In genomic region chr14:76237349-76237990, GRCh38 we compare ENCODE assay signal across 1 cellular context.
TF ChIP-seq lines count a peak whose summit lies in the region.

No MANE protein-coding gene starts in this region.

TF ChIP-seq in H1, 55 proteins besides CTCF, POLR2A, EP300 and RAD21 (continued from another document):
- TF ChIP-seq ATF3 (IDR thresholded peaks at IDR 0.05; ENCODE audit: insufficient read depth, low read depth, low read length) (no peak), CHD7 (IDR thresholded peaks at IDR 0.05; ENCODE audit: insufficient replicate concordance, low read length) (no peak), SP4 (IDR thresholded peaks at IDR 0.05; ENCODE audit: low read length) (no peak), SIN3A (conservative IDR thresholded peaks at IDR 0.05 in 1 of 2, IDR thresholded peaks at IDR 0.05 in 1 of 2; ENCODE audit: low read depth in 1 of 2, low read length in 2 of 2) (no peak), NANOG (IDR thresholded peaks at IDR 0.05; ENCODE audit: insufficient read depth, low read depth, low read length, poor library complexity, severe bottlenecking) (no peak), RNF2 (IDR thresholded peaks at IDR 0.05; ENCODE audit: borderline replicate concordance, low read depth, low read length, missing control alignments, poor library complexity, severe bottlenecking) (no peak), EGR1 (IDR thresholded peaks at IDR 0.05; ENCODE audit: borderline replicate concordance, low read depth, low read length) (no peak), RBBP5 (IDR thresholded peaks at IDR 0.05; ENCODE audit: borderline replicate concordance, low read depth, low read length) (no peak), BACH1 (IDR thresholded peaks at IDR 0.05; ENCODE audit: low read length) (no peak), USF2 (IDR thresholded peaks at IDR 0.05; ENCODE audit: low read length) (no peak), ATF2 (IDR thresholded peaks at IDR 0.05; ENCODE audit: low read length) (no peak), E2F6 (IDR thresholded peaks at IDR 0.05) (no peak), CBX8 (IDR thresholded peaks at IDR 0.05; ENCODE audit: borderline replicate concordance, low read depth, low read length) (no peak), PHF8 (conservative IDR thresholded peaks at IDR 0.05; ENCODE audit: low read depth, low read length) (no peak), KDM1A (IDR thresholded peaks at IDR 0.05; ENCODE audit: borderline replicate concordance, low read length) (no peak), SAP30 (IDR thresholded peaks at IDR 0.05; ENCODE audit: insufficient read depth, insufficient replicate concordance, low read length) (no peak), GABPA (IDR thresholded peaks at IDR 0.05; ENCODE audit: borderline replicate concordance, insufficient read depth, low read length) (no peak)
TF ChIP-seq in H1: peak in this region for 0.
